ENCODE assay signal across 1 cellular context in the genomic region with DNA sequence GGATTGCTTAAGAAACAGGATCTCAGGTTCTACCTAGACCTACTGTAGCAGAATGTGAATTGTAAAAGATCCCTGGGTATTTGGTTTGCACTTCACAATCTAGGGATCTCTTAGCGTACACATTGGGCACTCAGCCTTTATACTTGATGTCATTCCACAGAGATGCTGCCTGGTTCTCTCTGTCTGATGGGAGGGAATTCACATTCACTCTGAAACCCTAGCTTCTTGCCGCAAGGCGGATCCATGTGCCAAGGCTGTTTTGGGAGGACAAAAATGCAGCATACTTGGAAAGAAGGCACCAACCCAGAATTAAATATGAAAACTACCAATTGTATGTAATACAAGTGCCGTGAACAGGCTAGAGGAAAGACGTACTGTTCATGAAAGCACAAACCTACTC.
TF ChIP-seq lines count a peak whose summit lies in the region.

No MANE protein-coding gene starts in this region.

TF ChIP-seq in H1, 55 proteins besides CTCF, POLR2A, EP300 and RAD21 (continued from another document):
- TF ChIP-seq, protein P1, sequence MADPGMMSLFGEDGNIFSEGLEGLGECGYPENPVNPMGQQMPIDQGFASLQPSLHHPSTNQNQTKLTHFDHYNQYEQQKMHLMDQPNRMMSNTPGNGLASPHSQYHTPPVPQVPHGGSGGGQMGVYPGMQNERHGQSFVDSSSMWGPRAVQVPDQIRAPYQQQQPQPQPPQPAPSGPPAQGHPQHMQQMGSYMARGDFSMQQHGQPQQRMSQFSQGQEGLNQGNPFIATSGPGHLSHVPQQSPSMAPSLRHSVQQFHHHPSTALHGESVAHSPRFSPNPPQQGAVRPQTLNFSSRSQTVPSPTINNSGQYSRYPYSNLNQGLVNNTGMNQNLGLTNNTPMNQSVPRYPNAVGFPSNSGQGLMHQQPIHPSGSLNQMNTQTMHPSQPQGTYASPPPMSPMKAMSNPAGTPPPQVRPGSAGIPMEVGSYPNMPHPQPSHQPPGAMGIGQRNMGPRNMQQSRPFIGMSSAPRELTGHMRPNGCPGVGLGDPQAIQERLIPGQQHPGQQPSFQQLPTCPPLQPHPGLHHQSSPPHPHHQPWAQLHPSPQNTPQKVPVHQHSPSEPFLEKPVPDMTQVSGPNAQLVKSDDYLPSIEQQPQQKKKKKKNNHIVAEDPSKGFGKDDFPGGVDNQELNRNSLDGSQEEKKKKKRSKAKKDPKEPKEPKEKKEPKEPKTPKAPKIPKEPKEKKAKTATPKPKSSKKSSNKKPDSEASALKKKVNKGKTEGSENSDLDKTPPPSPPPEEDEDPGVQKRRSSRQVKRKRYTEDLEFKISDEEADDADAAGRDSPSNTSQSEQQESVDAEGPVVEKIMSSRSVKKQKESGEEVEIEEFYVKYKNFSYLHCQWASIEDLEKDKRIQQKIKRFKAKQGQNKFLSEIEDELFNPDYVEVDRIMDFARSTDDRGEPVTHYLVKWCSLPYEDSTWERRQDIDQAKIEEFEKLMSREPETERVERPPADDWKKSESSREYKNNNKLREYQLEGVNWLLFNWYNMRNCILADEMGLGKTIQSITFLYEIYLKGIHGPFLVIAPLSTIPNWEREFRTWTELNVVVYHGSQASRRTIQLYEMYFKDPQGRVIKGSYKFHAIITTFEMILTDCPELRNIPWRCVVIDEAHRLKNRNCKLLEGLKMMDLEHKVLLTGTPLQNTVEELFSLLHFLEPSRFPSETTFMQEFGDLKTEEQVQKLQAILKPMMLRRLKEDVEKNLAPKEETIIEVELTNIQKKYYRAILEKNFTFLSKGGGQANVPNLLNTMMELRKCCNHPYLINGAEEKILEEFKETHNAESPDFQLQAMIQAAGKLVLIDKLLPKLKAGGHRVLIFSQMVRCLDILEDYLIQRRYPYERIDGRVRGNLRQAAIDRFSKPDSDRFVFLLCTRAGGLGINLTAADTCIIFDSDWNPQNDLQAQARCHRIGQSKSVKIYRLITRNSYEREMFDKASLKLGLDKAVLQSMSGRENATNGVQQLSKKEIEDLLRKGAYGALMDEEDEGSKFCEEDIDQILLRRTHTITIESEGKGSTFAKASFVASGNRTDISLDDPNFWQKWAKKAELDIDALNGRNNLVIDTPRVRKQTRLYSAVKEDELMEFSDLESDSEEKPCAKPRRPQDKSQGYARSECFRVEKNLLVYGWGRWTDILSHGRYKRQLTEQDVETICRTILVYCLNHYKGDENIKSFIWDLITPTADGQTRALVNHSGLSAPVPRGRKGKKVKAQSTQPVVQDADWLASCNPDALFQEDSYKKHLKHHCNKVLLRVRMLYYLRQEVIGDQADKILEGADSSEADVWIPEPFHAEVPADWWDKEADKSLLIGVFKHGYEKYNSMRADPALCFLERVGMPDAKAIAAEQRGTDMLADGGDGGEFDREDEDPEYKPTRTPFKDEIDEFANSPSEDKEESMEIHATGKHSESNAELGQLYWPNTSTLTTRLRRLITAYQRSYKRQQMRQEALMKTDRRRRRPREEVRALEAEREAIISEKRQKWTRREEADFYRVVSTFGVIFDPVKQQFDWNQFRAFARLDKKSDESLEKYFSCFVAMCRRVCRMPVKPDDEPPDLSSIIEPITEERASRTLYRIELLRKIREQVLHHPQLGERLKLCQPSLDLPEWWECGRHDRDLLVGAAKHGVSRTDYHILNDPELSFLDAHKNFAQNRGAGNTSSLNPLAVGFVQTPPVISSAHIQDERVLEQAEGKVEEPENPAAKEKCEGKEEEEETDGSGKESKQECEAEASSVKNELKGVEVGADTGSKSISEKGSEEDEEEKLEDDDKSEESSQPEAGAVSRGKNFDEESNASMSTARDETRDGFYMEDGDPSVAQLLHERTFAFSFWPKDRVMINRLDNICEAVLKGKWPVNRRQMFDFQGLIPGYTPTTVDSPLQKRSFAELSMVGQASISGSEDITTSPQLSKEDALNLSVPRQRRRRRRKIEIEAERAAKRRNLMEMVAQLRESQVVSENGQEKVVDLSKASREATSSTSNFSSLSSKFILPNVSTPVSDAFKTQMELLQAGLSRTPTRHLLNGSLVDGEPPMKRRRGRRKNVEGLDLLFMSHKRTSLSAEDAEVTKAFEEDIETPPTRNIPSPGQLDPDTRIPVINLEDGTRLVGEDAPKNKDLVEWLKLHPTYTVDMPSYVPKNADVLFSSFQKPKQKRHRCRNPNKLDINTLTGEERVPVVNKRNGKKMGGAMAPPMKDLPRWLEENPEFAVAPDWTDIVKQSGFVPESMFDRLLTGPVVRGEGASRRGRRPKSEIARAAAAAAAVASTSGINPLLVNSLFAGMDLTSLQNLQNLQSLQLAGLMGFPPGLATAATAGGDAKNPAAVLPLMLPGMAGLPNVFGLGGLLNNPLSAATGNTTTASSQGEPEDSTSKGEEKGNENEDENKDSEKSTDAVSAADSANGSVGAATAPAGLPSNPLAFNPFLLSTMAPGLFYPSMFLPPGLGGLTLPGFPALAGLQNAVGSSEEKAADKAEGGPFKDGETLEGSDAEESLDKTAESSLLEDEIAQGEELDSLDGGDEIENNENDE (IDR thresholded peaks at IDR 0.05; ENCODE audit: insufficient replicate concordance, low read length) = no peak
- TF ChIP-seq TCF12 (IDR thresholded peaks at IDR 0.05; ENCODE audit: low read depth, low read length) (no peak), NANOG (IDR thresholded peaks at IDR 0.05; ENCODE audit: insufficient read depth, low read depth, low read length, poor library complexity, severe bottlenecking) (no peak), YY1 (IDR thresholded peaks at IDR 0.05; ENCODE audit: low read depth, low read length) (no peak), NRF1 (IDR thresholded peaks at IDR 0.05; ENCODE audit: low read depth, low read length) (no peak), SAP30 (IDR thresholded peaks at IDR 0.05; ENCODE audit: insufficient read depth, insufficient replicate concordance, low read length) (no peak), PHF8 (conservative IDR thresholded peaks at IDR 0.05; ENCODE audit: low read depth, low read length) (no peak), RNF2 (IDR thresholded peaks at IDR 0.05; ENCODE audit: borderline replicate concordance, low read depth, low read length, missing control alignments, poor library complexity, severe bottlenecking) (no peak)
- TF ChIP-seq, protein P2, sequence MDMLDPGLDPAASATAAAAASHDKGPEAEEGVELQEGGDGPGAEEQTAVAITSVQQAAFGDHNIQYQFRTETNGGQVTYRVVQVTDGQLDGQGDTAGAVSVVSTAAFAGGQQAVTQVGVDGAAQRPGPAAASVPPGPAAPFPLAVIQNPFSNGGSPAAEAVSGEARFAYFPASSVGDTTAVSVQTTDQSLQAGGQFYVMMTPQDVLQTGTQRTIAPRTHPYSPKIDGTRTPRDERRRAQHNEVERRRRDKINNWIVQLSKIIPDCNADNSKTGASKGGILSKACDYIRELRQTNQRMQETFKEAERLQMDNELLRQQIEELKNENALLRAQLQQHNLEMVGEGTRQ (IDR thresholded peaks at IDR 0.05; ENCODE audit: low read length) = no peak
- TF ChIP-seq, protein P3, sequence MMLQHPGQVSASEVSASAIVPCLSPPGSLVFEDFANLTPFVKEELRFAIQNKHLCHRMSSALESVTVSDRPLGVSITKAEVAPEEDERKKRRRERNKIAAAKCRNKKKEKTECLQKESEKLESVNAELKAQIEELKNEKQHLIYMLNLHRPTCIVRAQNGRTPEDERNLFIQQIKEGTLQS (IDR thresholded peaks at IDR 0.05; ENCODE audit: insufficient read depth, low read depth, low read length) = no peak
